In genomic region chr1:11761988-11762406, GRCh38 we compare ENCODE assay signal across 9 cellular contexts. TPM values are rescaled to one million over a fixed set of nuclear protein-coding genes. Genes with fewer than 3 reads are reported as not detected.
A peak's percentile ranks its signal among the peaks of the same experiment; 100 is the strongest.
DNase-seq lines count a peak whose midpoint lies in the region; ATAC-seq and TF ChIP-seq lines count a peak whose summit lies in the region.
"Had no signal": no experiment of that assay in that cellular context is flagged by ENCODE, and none has a peak within 500 bp of the region (broad histone marks: within the 10 kb centered on the region; RNA-seq: fewer than 3 reads in every experiment).

C1orf167 (plus strand) TSS chr1:11762193; CDS start chr1:11764401, 2,208 bp downstream.

- H3K4me3 Mint-ChIP-seq in activated T-cell treated with anti-CD3 and anti-CD28 coated beads, Interleukin-2, amount 50 U/mL, for 4 hours: no peak within 1 kb of the TSS

- peak within 1 kb of the TSS; percentile 33 to 39 for H3K4me3 ChIP-seq in testis

- H3K9me3 Mint-ChIP-seq in activated T-cell treated with anti-CD3 and anti-CD28 coated beads, Interleukin-2, amount 50 U/mL, for 4 hours: no peaks in the 10 kb centered on the region

- DNase-seq in activated T-cell treated with anti-CD3 and anti-CD28 coated beads for 24 hours (ENCODE audit: low read depth) (peak; percentile 7), activated T-cell treated with anti-CD3 and anti-CD28 coated beads for 4 hours (no peak), left lobe of liver (ENCODE audit: low spot score) (no peak), testis (peak; percentile 55), NCI-H1694 (lab: John Stamatoyannopoulos, UW) (no peak), NCI-H1417 treated with DMSO at 0.1 percent for 48 hours (lab: John Stamatoyannopoulos, UW) (no peak), cerebellar nuclear complex (lab: John Stamatoyannopoulos, UW) (no peak)
- DNase-seq in activated T-cell treated with anti-CD3 and anti-CD28 coated beads, Interleukin-2, amount 50 U/mL, for 4 hours: no peak

- H3K27me3 Mint-ChIP-seq in activated T-cell treated with anti-CD3 and anti-CD28 coated beads, Interleukin-2, amount 50 U/mL, for 4 hours (ENCODE audit: low read depth): peaks cover 30% of the 10 kb centered on the region

- H3K4me1 Mint-ChIP-seq in activated T-cell treated with anti-CD3 and anti-CD28 coated beads, Interleukin-2, amount 50 U/mL, for 4 hours (ENCODE audit: low read depth): peaks cover 6% of the 10 kb centered on the region

- intact Hi-C loops in testis (cut with DNase I; ENCODE audit: low total_unique reads): no loop called here

- no peak for TF ChIP-seq POLR2A in testis (IDR thresholded peaks at IDR 0.05)

- H3K36me3 Mint-ChIP-seq in activated T-cell treated with anti-CD3 and anti-CD28 coated beads, Interleukin-2, amount 50 U/mL, for 4 hours (ENCODE audit: insufficient read depth): no peaks in the 10 kb centered on the region

- H3K4me1 ChIP-seq in testis: no peaks in the 10 kb centered on the region

- no peaks in the 10 kb centered on the region for H3K9me3 ChIP-seq in testis

- TF ChIP-seq CTCF in testis (IDR thresholded peaks at IDR 0.05): no peak

- H3K27me3 ChIP-seq in testis: no peaks in the 10 kb centered on the region

- WGBS in testis, 2 donors: 2 to 6% methylated on average over 7 to 29 of the region's 29 CpGs

- H3K36me3 ChIP-seq in testis (ENCODE audit: low read depth, missing control alignments): no peaks in the 10 kb centered on the region

- H3K27ac ChIP-seq in testis: no peak within 1 kb of the TSS

- peak; percentile 78 to 85 for ATAC-seq in activated T-cell treated with anti-CD3 and anti-CD28 coated beads, Interleukin-2, amount 50 U/mL, for 4 hours
- peak; percentile 47 for ATAC-seq in left lobe of liver

RNA-seq across cellular contexts. Expression of gene C1orf167, which starts in this region (rescaled TPM):
- total RNA-seq in activated T-cell treated with anti-CD3 and anti-CD28 coated beads, Interleukin-2, amount 50 U/mL, for 4 hours: not detected
- total RNA-seq in left lobe of liver (not detected), testis (10 to 100 TPM; 26.0 to 34.5 TPM)
- 64.2 TPM for polyA plus RNA-seq in testis (ENCODE audit: insufficient read depth, low read depth, low replicate concordance)
- total RNA-seq: mononuclear cell had no signal

Comparison
In these comparisons a context has a peak if more than half of its experiments do, and no peak if none do; other contexts are left out.
1. RNA of gene C1orf167 (total RNA-seq): 26.0 to 34.5 TPM in testis; not detected in left lobe of liver (single experiment) and not detected in activated T-cell treated with anti-CD3 and anti-CD28 coated beads, Interleukin-2, amount 50 U/mL, for 4 hours; every median in the first group is over 10 times any median in the second.
2. DNase-seq: peak in activated T-cell treated with anti-CD3 and anti-CD28 coated beads for 24 hours (single experiment) and testis (single experiment); none in activated T-cell treated with anti-CD3 and anti-CD28 coated beads for 4 hours (single experiment), activated T-cell treated with anti-CD3 and anti-CD28 coated beads, Interleukin-2, amount 50 U/mL, for 4 hours (single experiment), left lobe of liver (single experiment), NCI-H1694 (single experiment), NCI-H1417 treated with DMSO at 0.1 percent for 48 hours (single experiment) and cerebellar nuclear complex (0 of 2).
3. Peak in ATAC-seq in activated T-cell treated with anti-CD3 and anti-CD28 coated beads, Interleukin-2, amount 50 U/mL, for 4 hours; RNA of the gene not detected or under 1 TPM.
4. Peak in ATAC-seq in left lobe of liver; RNA of the gene not detected or under 1 TPM.